In genomic region chr12:121578230-121579189, GRCh38 we compare ENCODE assay signal across 8 cellular contexts. TPM values are rescaled to one million over a fixed set of nuclear protein-coding genes. Genes with fewer than 3 reads are reported as not detected.
DNase-seq lines count a peak whose midpoint lies in the region; ATAC-seq, FAIRE-seq and TF ChIP-seq lines count a peak whose summit lies in the region.

No MANE protein-coding gene starts in this region.

- ATAC-seq in IMR-90 (ENCODE audit: low read depth) (peak; percentile 8), left lobe of liver (no peak)

- H2AFZ ChIP-seq in IMR-90 (replicated peaks; ENCODE audit: low read length, poor library complexity) (peak overlapping the region; percentile 87), astrocyte (ENCODE audit: low read depth, low read length) (peak overlapping the region; percentile 84)

- H3K27ac Mint-ChIP-seq in astrocyte (ENCODE audit: unreplicated experiment) = peak overlapping the region; percentile 98

- H2AK5ac ChIP-seq in IMR-90 (ENCODE audit: low read depth, low read length) = peak overlapping the region; percentile 91

- peaks cover 28 to 58% of the 10 kb centered on the region in 2 experiments for H3K79me1 ChIP-seq in IMR-90 (ENCODE audit: low read depth in 1 of 2, low read length in 2 of 2)

- H2AK9ac ChIP-seq in IMR-90 (replicated peaks; ENCODE audit: low read depth, low read length, poor library complexity) = peak overlapping the region; percentile 83

- peak overlapping the region; percentile 89 for H3K4ac ChIP-seq in IMR-90 (ENCODE audit: low read depth, low read length)

- WGBS in IMR-90 (ENCODE audit: extremely low coverage in 2 of 2, insufficient read length in 1 of 2), 2 experiments = 6% methylated on average over 28 of the region's 77 CpGs; no CpG with 5 or more reads in 1 of the 2 experiments
- no CpG with 5 or more reads among the region's 77 CpGs for WGBS in iPS DF 6.9 (ENCODE audit: insufficient coverage, insufficient read length)

- H3K4me2 ChIP-seq in IMR-90 (ENCODE audit: low read depth, low read length) (peak overlapping the region; percentile 91), astrocyte (ENCODE audit: low read length) (peak overlapping the region; percentile 86)

- CTCF ChIA-PET in A673 (lab: Charles Lee) = interaction anchor here (0.8 kb wide), 1 partner anchor 75 kb away, joined by 3 read pairs; no protein-coding TSS in a partner anchor
- CTCF ChIA-PET in IMR-90 (lab: Yijun Ruan, JAX) = interaction anchor here (1.1 to 1.4 kb wide), 2 partner anchors 26 to 794 kb away, joined by 5 to 6 read pairs; no protein-coding TSS in a partner anchor

- peaks cover 22% of the 10 kb centered on the region for H3K36me3 ChIP-seq in A673 (ENCODE audit: insufficient read depth, low read length, poor library complexity, severe bottlenecking)
- peaks cover 12% of the 10 kb centered on the region for H3K36me3 ChIP-seq in IMR-90 (ENCODE audit: control insufficient read depth, insufficient read depth, low read length)
- H3K36me3 ChIP-seq in astrocyte (ENCODE audit: insufficient read depth, low read length) = peaks cover 6% of the 10 kb centered on the region
- peaks cover 20% of the 10 kb centered on the region for H3K36me3 ChIP-seq in iPS DF 6.9 (ENCODE audit: control insufficient read depth, insufficient read depth, low read length)
- peaks cover 6 to 19% (median 8%) of the 10 kb centered on the region in 3 donors for H3K36me3 ChIP-seq in skeletal muscle tissue (ENCODE audit: control insufficient read depth in 3 of 3, insufficient read depth in 3 of 3, low read length in 3 of 3)

- H3K9ac ChIP-seq in IMR-90 (ENCODE audit: low read depth, low read length) = peak overlapping the region; percentile 70
- peak overlapping the region; percentile 85 for H3K9ac ChIP-seq in astrocyte (ENCODE audit: low read length)
- peak overlapping the region; percentile 79 to 87 (median 80) for H3K9ac ChIP-seq in skeletal muscle tissue (ENCODE audit: low read depth in 1 of 3, low read length in 3 of 3)

- H4K20me1 ChIP-seq in IMR-90 (ENCODE audit: insufficient read depth, low read length) (no peaks in the 10 kb centered on the region), astrocyte (ENCODE audit: insufficient read depth, low read length) (no peaks in the 10 kb centered on the region)

- no peaks in the 10 kb centered on the region for H3K9me3 Mint-ChIP-seq in astrocyte (ENCODE audit: unreplicated experiment)

- peak overlapping the region; percentile 76 for H3K14ac ChIP-seq in IMR-90 (replicated peaks; ENCODE audit: low read depth, low read length)

- H3K27me3 ChIP-seq in A673 (replicated peaks; ENCODE audit: insufficient read depth, low read depth, low read length, poor library complexity) = no peaks in the 10 kb centered on the region
- no peaks in the 10 kb centered on the region for H3K27me3 ChIP-seq in IMR-90 (ENCODE audit: control insufficient read depth, insufficient read depth, low read length)
- no peaks in the 10 kb centered on the region for H3K27me3 ChIP-seq in astrocyte (ENCODE audit: insufficient read depth, low read length)
- H3K27me3 ChIP-seq in iPS DF 6.9 (ENCODE audit: control insufficient read depth, insufficient read depth, low read length) = no peaks in the 10 kb centered on the region
- H3K27me3 ChIP-seq in skeletal muscle tissue (ENCODE audit: control insufficient read depth in 3 of 3, insufficient read depth in 3 of 3, low read length in 3 of 3) = no peaks in the 10 kb centered on the region

- H3K9me1 ChIP-seq in IMR-90 (ENCODE audit: insufficient read depth, low read length) = peaks cover 8% of the 10 kb centered on the region

- in situ Hi-C loops in IMR-90 (cut with MboI; ENCODE audit: low sequenced_read_pairs) = no loop called here

- TF ChIP-seq POLR2A in IMR-90 (IDR thresholded peaks at IDR 0.05; ENCODE audit: low read depth, low read length) = no peak

- H3K4me3 ChIP-seq in A673 (ENCODE audit: low read depth, low read length, poor library complexity, severe bottlenecking) (peak overlapping the region; percentile 80), IMR-90 (ENCODE audit: insufficient read depth, low read depth, low read length) (peak overlapping the region; percentile 64), astrocyte (ENCODE audit: insufficient read depth, low read depth, low read length) (peak overlapping the region; percentile 66), iPS DF 6.9 (ENCODE audit: low read length) (peak overlapping the region; percentile 50), skeletal muscle tissue (ENCODE audit: low read length in 3 of 3) (peak overlapping the region; percentile 58 to 87 (median 72))

- H3K23ac ChIP-seq in IMR-90 (ENCODE audit: low read depth, low read length) = peak overlapping the region; percentile 93

- DNase-seq in A673 (ENCODE audit: low spot score) = no peak
- DNase-seq in IMR-90 = peak; percentile 21
- no peak for DNase-seq in astrocyte (ENCODE audit: low read depth)
- DNase-seq in iPS DF 6.9 (ENCODE audit: low read depth, low spot score) = no peak
- DNase-seq in mesenteric fat pad (ENCODE audit: low spot score) = no peak
- DNase-seq in NCI-H226 = no peak
- no peak for DNase-seq in left lobe of liver (ENCODE audit: low spot score)

- TF ChIP-seq CTCF in A673 (conservative IDR thresholded peaks at IDR 0.05; ENCODE audit: low read depth, low read length) = 0 out of 2 replicates have a peak, but pooled peaks have one; percentile 17
- TF ChIP-seq CTCF in IMR-90 (conservative IDR thresholded peaks at IDR 0.05; ENCODE audit: low read depth, low read length) = no peak
- TF ChIP-seq CTCF in astrocyte (IDR thresholded peaks at IDR 0.05; ENCODE audit: insufficient read depth, low read depth, low read length) = no peak

- peak overlapping the region; percentile 96 for H4K91ac ChIP-seq in IMR-90 (ENCODE audit: insufficient read depth, low read depth, low read length)

- peak overlapping the region; percentile 79 for H4K5ac ChIP-seq in IMR-90 (ENCODE audit: low read depth, low read length)

- H3K4me3 Mint-ChIP-seq in astrocyte (ENCODE audit: unreplicated experiment) = peak overlapping the region; percentile 68

- H3K18ac ChIP-seq in IMR-90 (ENCODE audit: low read depth, low read length) = peak overlapping the region; percentile 68

- FAIRE-seq in astrocyte (lab: Jason Lieb, UNC) = no peak

- BruUV-seq in A673 (replicated peaks; lab: Mats Ljungman, UMichigan) (no TSS peak), IMR-90 (replicated peaks; lab: Mats Ljungman, UMichigan) (no TSS peak)

- peak overlapping the region; percentile 91 for H2BK120ac ChIP-seq in IMR-90 (ENCODE audit: low read depth, low read length)

- H2BK5ac ChIP-seq in IMR-90 (ENCODE audit: low read depth, low read length, poor library complexity, severe bottlenecking) = peak overlapping the region; percentile 85

- peak overlapping the region; percentile 88 for H3K27ac ChIP-seq in A673 (ENCODE audit: low read depth, low read length, poor library complexity, severe bottlenecking)
- peak overlapping the region; percentile 96 for H3K27ac ChIP-seq in IMR-90 (ENCODE audit: insufficient read depth, low read length)
- peak overlapping the region; percentile 96 for H3K27ac ChIP-seq in astrocyte (ENCODE audit: low read depth, low read length)
- H3K27ac ChIP-seq in iPS DF 6.9 (ENCODE audit: low read length) = peak overlapping the region; percentile 93
- peak overlapping the region; percentile 68 for H3K27ac ChIP-seq in skeletal muscle tissue (ENCODE audit: low read depth, low read length)

- peak overlapping the region; percentile 58; the same call in 1 of the 2 replicates for H3K56ac ChIP-seq in IMR-90 (ENCODE audit: extremely low read depth, insufficient read depth, low read length)

- dilution Hi-C loops in IMR-90 (cut with HindIII; ENCODE audit: low sequenced_read_pairs, unreplicated experiment) = no loop called here

- H2BK15ac ChIP-seq in IMR-90 (ENCODE audit: low read depth, low read length) = peak overlapping the region; percentile 91; the same call in 1 of the 3 replicates

- POLR2A ChIA-PET in A673 (lab: Charles Lee; ENCODE audit: low non-redundant PET) (interaction anchor here (0.7 kb wide), 1 partner anchor 51 kb away, joined by 4 read pairs; no protein-coding TSS in a partner anchor), IMR-90 (lab: Charles Lee; ENCODE audit: unreplicated experiment) (interaction anchor here (0.6 to 0.7 kb wide), 3 partner anchors 190 to 763 kb away, joined by 3 to 4 read pairs (median 3); no protein-coding TSS in a partner anchor)

- H3K27me3 Mint-ChIP-seq in astrocyte (ENCODE audit: low read depth, unreplicated experiment) = no peaks in the 10 kb centered on the region

- H3K79me2 ChIP-seq in astrocyte (ENCODE audit: insufficient read depth, low read length) = no peaks in the 10 kb centered on the region

- H3K4me1 Mint-ChIP-seq in astrocyte (ENCODE audit: low read depth, unreplicated experiment) = peaks cover 44% of the 10 kb centered on the region

- intact Hi-C loops in A673 (cut with micrococcal nuclease; ENCODE audit: unreplicated experiment) = no loop called here
- intact Hi-C loops in IMR-90 (cut with micrococcal nuclease) = no loop called here

- peaks cover 45% of the 10 kb centered on the region for H3K4me1 ChIP-seq in A673 (ENCODE audit: insufficient read depth, low read length, poor library complexity, severe bottlenecking)
- peaks cover 26% of the 10 kb centered on the region for H3K4me1 ChIP-seq in IMR-90 (ENCODE audit: control insufficient read depth, insufficient read depth, low read length)
- H3K4me1 ChIP-seq in astrocyte (ENCODE audit: insufficient read depth, low read length) = peaks cover 55% of the 10 kb centered on the region
- peaks cover 2% of the 10 kb centered on the region for H3K4me1 ChIP-seq in iPS DF 6.9 (ENCODE audit: control insufficient read depth, insufficient read depth, low read length)
- H3K4me1 ChIP-seq in skeletal muscle tissue (ENCODE audit: control insufficient read depth in 3 of 3, insufficient read depth in 3 of 3, low read length in 3 of 3) = peaks cover 21 to 43% (median 42%) of the 10 kb centered on the region in 3 donors

- peak overlapping the region; percentile 83 to 93 for H4K8ac ChIP-seq in IMR-90 (ENCODE audit: low read depth in 2 of 2, low read length in 2 of 2)

- peak overlapping the region; percentile 81; the same call in 1 of the 2 replicates for H2BK20ac ChIP-seq in IMR-90 (ENCODE audit: low read depth, low read length)

- TF ChIP-seq RAD21 in IMR-90 (IDR thresholded peaks at IDR 0.05; ENCODE audit: low read length) = no peak

- H3K36me3 Mint-ChIP-seq in astrocyte (ENCODE audit: low read depth, unreplicated experiment) = peaks cover 12% of the 10 kb centered on the region

- H3K9me3 ChIP-seq in A673 (ENCODE audit: low read depth, low read length, poor library complexity, severe bottlenecking) (no peaks in the 10 kb centered on the region), IMR-90 (ENCODE audit: control insufficient read depth, insufficient read depth, low read length) (no peaks in the 10 kb centered on the region), astrocyte (ENCODE audit: insufficient read depth, low read depth, low read length) (no peaks in the 10 kb centered on the region), iPS DF 6.9 (ENCODE audit: control insufficient read depth, insufficient read depth, low read length) (no peaks in the 10 kb centered on the region), skeletal muscle tissue (ENCODE audit: control insufficient read depth in 3 of 3, low read length in 3 of 3) (no peaks in the 10 kb centered on the region)

RNA-seq across cellular contexts. Expression of gene KDM2B, which starts 2.3 kb away (rescaled TPM):
- total RNA-seq in A673 (2021) (49.3 and 52.5 TPM in 2 replicates), IMR-90 (2012; rRNA removed) (21.1 and 24.2 TPM in 2 replicates), astrocyte (21.3 and 23.4 TPM in 2 replicates), skeletal muscle tissue (28.7 TPM), mesenteric fat pad (17.2 TPM), left lobe of liver (10.1 TPM)
- 22.6 and 30.7 TPM in 2 replicates for polyA plus RNA-seq in IMR-90 (2012; rRNA removed)
- 19.7 and 20.6 TPM in 2 replicates for polyA plus RNA-seq in IMR-90 (2012; cell fraction: cytosol; rRNA removed)
- 51.3 and 95.2 TPM in 2 replicates for polyA plus RNA-seq in IMR-90 (2012; cell fraction: nucleus; rRNA removed; ENCODE audit: low replicate concordance)

RNA-seq across cellular contexts. Expression of gene ORAI1, which starts 47.8 kb away (rescaled TPM):
- total RNA-seq in A673 (2021) (25.6 and 28.2 TPM in 2 replicates), IMR-90 (2012; rRNA removed) (3.9 and 4.4 TPM in 2 replicates), astrocyte (16.5 and 20.4 TPM in 2 replicates), skeletal muscle tissue (10.4 TPM), mesenteric fat pad (19.8 TPM), left lobe of liver (8.2 TPM)
- 22.7 and 31.1 TPM in 2 replicates for polyA plus RNA-seq in IMR-90 (2012; rRNA removed)
- polyA plus RNA-seq in IMR-90 (2012; cell fraction: cytosol; rRNA removed) = 15.1 and 44.2 TPM in 2 replicates
- 5.3 and 12.5 TPM in 2 replicates for polyA plus RNA-seq in IMR-90 (2012; cell fraction: nucleus; rRNA removed; ENCODE audit: low replicate concordance)
